Comparison of ENCODE assay signal across 8 cellular contexts in genomic region chrX:54808605-54809483, GRCh38. TPM values are rescaled to one million over a fixed set of nuclear protein-coding genes. Genes with fewer than 3 reads are reported as not detected.
DNase-seq lines count a peak whose midpoint lies in the region; ATAC-seq and TF ChIP-seq lines count a peak whose summit lies in the region.

No MANE protein-coding gene starts in this region.

- POLR2A ChIA-PET in T-cell (lab: Charles Lee): interaction anchor here (0.5 to 1.3 kb wide), 8 partner anchors 159 to 768 kb away, joined by 3 to 10 read pairs (median 3); partner anchors contain the start of gene APEX2 (in 1 of the 2)

- peak overlapping the region; percentile 65 to 94 (median 92) for H3K27ac ChIP-seq in heart right ventricle

- H3K36me3 ChIP-seq in heart right ventricle: peaks cover 0 to 45% (median 19%) of the 10 kb centered on the region in 9 donors

- 1 to 3% methylated on average over 26 to 38 of the region's 38 CpGs for WGBS in heart right ventricle, 2 donors

- CTCF ChIA-PET in T-cell (lab: Charles Lee): no interaction called here

- TF ChIP-seq CTCF in GM12875 (IDR thresholded peaks at IDR 0.05; ENCODE audit: borderline replicate concordance, insufficient read depth, low read depth, low read length) (no peak), heart right ventricle (IDR thresholded peaks at IDR 0.05) (no peak), type B pancreatic cell (conservative IDR thresholded peaks at IDR 0.05) (no peak)

- H3K4me1 ChIP-seq in heart right ventricle: peaks cover 0 to 16% (median 7%) of the 10 kb centered on the region in 9 donors

- H3K27ac Mint-ChIP-seq in T-cell (peak overlapping the region; percentile 92), type B pancreatic cell (peak overlapping the region; percentile 97)

- peak overlapping the region; percentile 50 for H3K4me3 ChIP-seq in GM12875 (ENCODE audit: low read depth, low read length)
- H3K4me3 ChIP-seq in heart right ventricle: peak overlapping the region; percentile 47 to 84 (median 72)

- H3K9me3 Mint-ChIP-seq in T-cell: no peaks in the 10 kb centered on the region
- H3K9me3 Mint-ChIP-seq in type B pancreatic cell: no peaks in the 10 kb centered on the region

- H3K4me3 Mint-ChIP-seq in T-cell: peak overlapping the region; percentile 92 to 95 (median 93)
- H3K4me3 Mint-ChIP-seq in type B pancreatic cell: peak overlapping the region; percentile 99

- H3K9me3 ChIP-seq in heart right ventricle: no peaks in the 10 kb centered on the region

- H3K27me3 Mint-ChIP-seq in T-cell (peaks cover 0 to 14% of the 10 kb centered on the region in 2 donors), type B pancreatic cell (peaks cover 4% of the 10 kb centered on the region)

- no peaks in the 10 kb centered on the region for H3K27me3 ChIP-seq in heart right ventricle

- intact Hi-C loops in heart right ventricle (cut with DNase I): loop anchor here in 4 of 10 donors (5.0 to 10.0 kb wide), 4 partner anchors 164 to 764 kb away; partner anchors contain the start of genes APEX2 (in 1 of the 4) and PHF8 (in 1 of the 4)

- H3K4me1 Mint-ChIP-seq in T-cell (peaks cover 21 to 29% (median 29%) of the 10 kb centered on the region in 3 donors), type B pancreatic cell (ENCODE audit: unreplicated experiment) (peaks cover 9% of the 10 kb centered on the region)

- DNase-seq in NCI-H1436 treated with DMSO at 0.1 percent for 48 hours (lab: John Stamatoyannopoulos, UW): peak; percentile 97
- DNase-seq in T-cell: peak; percentile 70 to 86 (median 82)
- DNase-seq in amniotic stem cell (lab: John Stamatoyannopoulos, UW): peak; percentile 78
- peak; percentile 89 to 93 for DNase-seq in heart right ventricle
- peak; percentile 89 for DNase-seq in pons (ENCODE audit: low spot score)
- peak; percentile 91 for DNase-seq in type B pancreatic cell (ENCODE audit: extremely low spot score, unreplicated experiment)

- ATAC-seq in HG02852 (IDR thresholded peaks at IDR 0.05; ENCODE audit: unreplicated experiment) (peak; percentile 84), T-cell (replicated peaks in 1 of 4) (peak; percentile 74 to 78 (median 76)), heart right ventricle (peak; percentile 87 to 96 (median 93))

- H3K36me3 Mint-ChIP-seq in T-cell (peaks cover 15% of the 10 kb centered on the region), type B pancreatic cell (peaks cover 23% of the 10 kb centered on the region)

RNA-seq across cellular contexts. Expression of gene MAGED2, which starts 1.3 kb away (rescaled TPM):
- total RNA-seq in T-cell (10 to 100 TPM; 64.5 to 99.3 (median 91.8) TPM), heart right ventricle (100 to 1,000 TPM in 6 of 10 donors, 10 to 100 TPM in 4; 85.6 to 130 (median 106) TPM), type B pancreatic cell (ENCODE audit: low replicate concordance) (243 and 303 TPM in 2 replicates)
- 10 to 100 TPM; 55.1 to 87.1 TPM for polyA plus RNA-seq in heart right ventricle

RNA-seq across cellular contexts. Expression of gene ITIH6, which starts 10.8 kb away (rescaled TPM):
- not detected for total RNA-seq in T-cell
- not detected for total RNA-seq in heart right ventricle
- polyA plus RNA-seq in heart right ventricle: not detected
- not detected in 2 replicates for total RNA-seq in type B pancreatic cell (ENCODE audit: low replicate concordance)

Comparison
In these comparisons a context has a peak if more than half of its experiments do, and no peak if none do; other contexts are left out.
1. Peak in every context shown above with its lines: DNase-seq, ATAC-seq, H3K4me3 ChIP-seq and H3K27ac ChIP-seq.